In genomic region chr7:156616269-156617202, GRCh38 we compare ENCODE assay signal across 10 cellular contexts. TPM values are rescaled to one million over a fixed set of nuclear protein-coding genes. Genes with fewer than 3 reads are reported as not detected.
DNase-seq lines count a peak whose midpoint lies in the region; ATAC-seq and TF ChIP-seq lines count a peak whose summit lies in the region.
"Had no signal": no experiment of that assay in that cellular context is flagged by ENCODE, and none has a peak within 500 bp of the region (broad histone marks: within the 10 kb centered on the region; RNA-seq: fewer than 3 reads in every experiment).

No MANE protein-coding gene starts in this region.

- ATAC-seq in Right ventricle myocardium inferior = no peak
- ATAC-seq in gastrocnemius medialis = no peak

- peak overlapping the region in 1 of 2 donors; percentile 60 for H3K9ac ChIP-seq in mucosa of rectum (ENCODE audit: low read depth in 1 of 2, low read length in 2 of 2)

- intact Hi-C loops in Right ventricle myocardium inferior (cut with DNase I) (no loop called here), gastrocnemius medialis (cut with DNase I; ENCODE audit: low total_unique reads) (no loop called here)

- DNase-seq in cardiac muscle cell (ENCODE audit: low read depth in 1 of 2, low spot score in 1 of 2) (peak in 1 of 2 donors; percentile 45), Right ventricle myocardium inferior (ENCODE audit: missing footprints) (no peak), endothelial cell (ENCODE audit: low spot score) (no peak), DMS 273 (lab: John Stamatoyannopoulos, UW; ENCODE audit: unreplicated experiment) (no peak), gastrocnemius medialis (no peak), SHP77 (lab: John Stamatoyannopoulos, UW) (no peak)
- DNase-seq: CD4-positive, CD25-positive, alpha-beta regulatory T cell; NCI-H446 had no signal

- H3K27me3 ChIP-seq in cardiac muscle cell (peaks cover 42% of the 10 kb centered on the region), mucosa of rectum (ENCODE audit: control insufficient read depth in 2 of 2, insufficient read depth in 2 of 2, low read length in 2 of 2) (peaks cover 0 to 2% of the 10 kb centered on the region in 2 donors), gastrocnemius medialis (peaks cover 27 to 36% (median 31%) of the 10 kb centered on the region in 3 donors)

- in situ Hi-C loops in gastrocnemius medialis (cut with MboI; ENCODE audit: low sequenced_read_pairs in 4 of 4) = no loop called here

- H3K36me3 ChIP-seq in cardiac muscle cell (no peaks in the 10 kb centered on the region), mucosa of rectum (ENCODE audit: control insufficient read depth in 2 of 2, insufficient read depth in 2 of 2, low read length in 2 of 2) (no peaks in the 10 kb centered on the region), urinary bladder (ENCODE audit: insufficient read depth) (no peaks in the 10 kb centered on the region), gastrocnemius medialis (no peaks in the 10 kb centered on the region)

- H3K9me3 Mint-ChIP-seq in endothelial cell (ENCODE audit: unreplicated experiment) = no peaks in the 10 kb centered on the region

- H3K27ac ChIP-seq in cardiac muscle cell (no peak overlapping the region), mucosa of rectum (ENCODE audit: low read depth in 2 of 2, low read length in 2 of 2) (peak overlapping the region; percentile 38 to 45), urinary bladder (ENCODE audit: low read depth) (no peak overlapping the region), gastrocnemius medialis (no peak overlapping the region)

- no peak for TF ChIP-seq CTCF in cardiac muscle cell (IDR thresholded peaks at IDR 0.05; ENCODE audit: low read depth, low read length)
- TF ChIP-seq CTCF in endothelial cell (IDR thresholded peaks at IDR 0.05; ENCODE audit: unreplicated experiment) = no peak
- no peak for TF ChIP-seq CTCF in gastrocnemius medialis (IDR thresholded peaks at IDR 0.05 in 4 of 5, conservative IDR thresholded peaks at IDR 0.05 in 1 of 5)

- H3K36me3 Mint-ChIP-seq in endothelial cell (ENCODE audit: low read depth, unreplicated experiment) = no peaks in the 10 kb centered on the region
- H3K36me3 Mint-ChIP-seq: CD4-positive, CD25-positive, alpha-beta regulatory T cell had no signal

- H3K4me1 Mint-ChIP-seq in endothelial cell (ENCODE audit: unreplicated experiment) = peaks cover 5% of the 10 kb centered on the region

- H3K27ac Mint-ChIP-seq in endothelial cell (ENCODE audit: unreplicated experiment) = no peak overlapping the region
- H3K27ac Mint-ChIP-seq: CD4-positive, CD25-positive, alpha-beta regulatory T cell had no signal

- H3K9me3 ChIP-seq in cardiac muscle cell (ENCODE audit: low read depth) (no peaks in the 10 kb centered on the region), mucosa of rectum (ENCODE audit: control insufficient read depth in 2 of 2, low read length in 2 of 2) (no peaks in the 10 kb centered on the region), gastrocnemius medialis (no peaks in the 10 kb centered on the region)

- H3K4me3 Mint-ChIP-seq in endothelial cell (ENCODE audit: unreplicated experiment) = peak overlapping the region; percentile 82

- WGBS in urinary bladder = 6% methylated on average over 90 of the region's 92 CpGs

- peak overlapping the region; percentile 25 for H3K4me3 ChIP-seq in cardiac muscle cell
- H3K4me3 ChIP-seq in mucosa of rectum (ENCODE audit: low read length in 2 of 2) = peak overlapping the region; percentile 62 to 66
- H3K4me3 ChIP-seq in urinary bladder (ENCODE audit: low read depth, low read length) = peak overlapping the region; percentile 29
- H3K4me3 ChIP-seq in gastrocnemius medialis = peak overlapping the region in 1 of 4 donors; percentile 20

- no peak for TF ChIP-seq POLR2A in gastrocnemius medialis (IDR thresholded peaks at IDR 0.05)

- peaks cover 6% of the 10 kb centered on the region for H3K27me3 Mint-ChIP-seq in endothelial cell (ENCODE audit: unreplicated experiment)

- H3K4me1 ChIP-seq in cardiac muscle cell (ENCODE audit: low read depth) = no peaks in the 10 kb centered on the region
- H3K4me1 ChIP-seq in mucosa of rectum (ENCODE audit: control insufficient read depth in 2 of 2, insufficient read depth in 2 of 2, low read length in 2 of 2) = peaks cover 10 to 20% of the 10 kb centered on the region in 2 donors
- H3K4me1 ChIP-seq in urinary bladder (ENCODE audit: insufficient read depth) = no peaks in the 10 kb centered on the region
- H3K4me1 ChIP-seq in gastrocnemius medialis = no peaks in the 10 kb centered on the region

RNA-seq across cellular contexts. Expression of gene RNF32, which starts 24.0 kb away (rescaled TPM):
- total RNA-seq in cardiac muscle cell = 0.92 and 3.2 TPM in 2 replicates
- polyA plus RNA-seq in cardiac muscle cell = 0.96 and 2.3 TPM in 2 replicates
- 0.30 TPM for total RNA-seq in Right ventricle myocardium inferior
- total RNA-seq in endothelial cell (ENCODE audit: unreplicated experiment) = 1.9 TPM
- total RNA-seq in urinary bladder = 1.0 TPM
- polyA plus RNA-seq in urinary bladder = 0.32 TPM
- total RNA-seq in gastrocnemius medialis = under 1 TPM in 1 of 4 donors, not detected in 3; 0.85 TPM

Comparison
In these comparisons a context has a peak if more than half of its experiments do, and no peak if none do; other contexts are left out.
1. H3K27ac ChIP-seq: peak in mucosa of rectum (2 of 2); none in cardiac muscle cell (single experiment), urinary bladder (single experiment) and gastrocnemius medialis (0 of 4).